In genomic region chr14:32763673-32764072, GRCh38 we compare ENCODE assay signal across 31 cellular contexts.
"Had no signal": no experiment of that assay in that cellular context is flagged by ENCODE, and none has a peak within 500 bp of the region (broad histone marks: within the 10 kb centered on the region; RNA-seq: fewer than 3 reads in every experiment).

No MANE protein-coding gene starts in this region.

- H3K27me3 ChIP-seq: ascending aorta, colonic mucosa, esophagus squamous epithelium, gastroesophageal sphincter, heart right ventricle, hepatocyte had no signal

- H3K9me3 Mint-ChIP-seq: activated B cell treated with CpG ODN at 0.5 μM for 24 hours; activated naive CD4-positive, alpha-beta T cell treated with anti-CD3 and anti-CD28 coated beads for 36 hours; activated naive CD4-positive, alpha-beta T cell treated with anti-CD3 and anti-CD28 coated beads, Interleukin-2, amount 50 U/mL, for 72 hours; activated T-helper 2 cell treated with anti-CD3 and anti-CD28 coated beads, Interferon-gamma antibody, Interleukin-2, Interleukin-4, amounts not matched to agents 10 μg/mL and 5 μg/mL and 100 μg/mL, durations not matched to agents 14 hours and 24 hours and 36 hours; T-helper 2 cell treated with Interferon-gamma antibody and Interleukin-4, amounts not matched to agents 5 μg/mL and 100 μg/mL, for 36 hours had no signal

- H3K4me3 Mint-ChIP-seq: activated B cell treated with CpG ODN at 0.5 μM for 24 hours; activated CD4-positive, alpha-beta memory T cell treated with anti-CD3 and anti-CD28 coated beads for 36 hours; activated CD8-positive, alpha-beta memory T cell treated with anti-CD3 and anti-CD28 coated beads, Interleukin-2, amount 10 ng/mL, durations not matched to agents 7 days and 5 days; activated CD8-positive, alpha-beta T cell treated with anti-CD3 and anti-CD28 coated beads, Interleukin-2, amount 10 ng/mL, durations not matched to agents 7 days and 5 days; activated naive CD4-positive, alpha-beta T cell treated with anti-CD3 and anti-CD28 coated beads for 36 hours; activated naive CD8-positive, alpha-beta T cell treated with anti-CD3 and anti-CD28 coated beads, Interleukin-2, amount 10 ng/mL, durations not matched to agents 7 days and 5 days; activated T-helper 1 cell treated with anti-CD3 and anti-CD28 coated beads, Interleukin-12 subunit alpha, Interleukin-12 subunit beta, Interleukin-2, Interleukin-4 antibody, amounts not matched to agents 30 ng/mL and 10 ng/mL and 1 ng/mL, durations not matched to agents 14 hours and 24 hours and 36 hours; T-helper 17 cell; T-helper 2 cell treated with Interferon-gamma antibody and Interleukin-4, amounts not matched to agents 5 μg/mL and 100 μg/mL, for 36 hours had no signal

- H3K27ac ChIP-seq: colonic mucosa, epithelial cell of prostate, esophagus squamous epithelium, gastroesophageal sphincter, heart right ventricle, hepatocyte, WERI-Rb-1 had no signal

- ATAC-seq: activated CD4-positive, CD25-positive, alpha-beta regulatory T cell treated with anti-CD3 and anti-CD28 coated beads, Interleukin-2, amount 50 U/mL, for 24 hours; activated CD8-positive, alpha-beta memory T cell treated with anti-CD3 and anti-CD28 coated beads, Interleukin-2, amount 10 ng/mL, durations not matched to agents 7 days and 5 days; activated CD8-positive, alpha-beta T cell treated with anti-CD3 and anti-CD28 coated beads, Interleukin-2, amount 10 ng/mL, durations not matched to agents 7 days and 5 days; activated naive CD4-positive, alpha-beta T cell treated with anti-CD3 and anti-CD28 coated beads, Interleukin-2, amount 50 U/mL, for 72 hours; gastroesophageal sphincter; heart right ventricle; T-helper 17 cell had no signal

- H3K27me3 Mint-ChIP-seq: activated B cell treated with CpG ODN at 0.5 μM for 24 hours; activated CD4-positive, alpha-beta memory T cell treated with anti-CD3 and anti-CD28 coated beads for 36 hours; activated CD8-positive, alpha-beta memory T cell treated with anti-CD3 and anti-CD28 coated beads, Interleukin-2, amount 10 ng/mL, durations not matched to agents 7 days and 5 days; T-helper 17 cell had no signal

- H3K4me2 ChIP-seq: hepatocyte had no signal

- H3K36me3 Mint-ChIP-seq: activated CD4-positive, alpha-beta memory T cell treated with anti-CD3 and anti-CD28 coated beads for 36 hours; activated CD8-positive, alpha-beta memory T cell treated with anti-CD3 and anti-CD28 coated beads, Interleukin-2, amount 10 ng/mL, durations not matched to agents 7 days and 5 days; activated naive CD4-positive, alpha-beta T cell treated with anti-CD3 and anti-CD28 coated beads, Interleukin-2, amount 50 U/mL, for 72 hours; activated naive CD8-positive, alpha-beta T cell treated with anti-CD3 and anti-CD28 coated beads, Interleukin-2, amount 10 ng/mL, durations not matched to agents 7 days and 5 days had no signal

- H3K36me3 ChIP-seq: ascending aorta, colonic mucosa, esophagus squamous epithelium, gastroesophageal sphincter, WERI-Rb-1 had no signal

- H3K4me1 Mint-ChIP-seq: activated B cell treated with CpG ODN at 0.5 μM for 24 hours; activated CD8-positive, alpha-beta memory T cell treated with anti-CD3 and anti-CD28 coated beads, Interleukin-2, amount 10 ng/mL, durations not matched to agents 7 days and 5 days; activated naive CD8-positive, alpha-beta T cell treated with anti-CD3 and anti-CD28 coated beads, Interleukin-2, amount 10 ng/mL, durations not matched to agents 7 days and 5 days; T-helper 17 cell had no signal

- H3K4me3 ChIP-seq: ascending aorta, colonic mucosa, esophagus squamous epithelium, gastroesophageal sphincter, heart right ventricle, hepatocyte had no signal

- H3K9me3 ChIP-seq: ascending aorta, colonic mucosa, esophagus squamous epithelium, gastroesophageal sphincter, heart right ventricle had no signal

- H3K4me1 ChIP-seq: colonic mucosa, esophagus squamous epithelium had no signal

- H3K27ac Mint-ChIP-seq: activated B cell treated with CpG ODN at 0.5 μM for 24 hours; activated CD4-positive, alpha-beta memory T cell treated with anti-CD3 and anti-CD28 coated beads for 36 hours; activated CD8-positive, alpha-beta memory T cell treated with anti-CD3 and anti-CD28 coated beads, Interleukin-2, amount 10 ng/mL, durations not matched to agents 7 days and 5 days; activated CD8-positive, alpha-beta T cell treated with anti-CD3 and anti-CD28 coated beads, Interleukin-2, amount 10 ng/mL, durations not matched to agents 7 days and 5 days; activated naive CD4-positive, alpha-beta T cell treated with anti-CD3 and anti-CD28 coated beads for 36 hours; activated naive CD4-positive, alpha-beta T cell treated with anti-CD3 and anti-CD28 coated beads, Interleukin-2, amount 50 U/mL, for 72 hours; activated naive CD8-positive, alpha-beta T cell treated with anti-CD3 and anti-CD28 coated beads, Interleukin-2, amount 10 ng/mL, durations not matched to agents 7 days and 5 days; activated T-helper 1 cell treated with anti-CD3 and anti-CD28 coated beads, Interleukin-12 subunit alpha, Interleukin-12 subunit beta, Interleukin-2, Interleukin-4 antibody, amounts not matched to agents 30 ng/mL and 10 ng/mL and 1 ng/mL, durations not matched to agents 14 hours and 24 hours and 36 hours; activated T-helper 2 cell treated with anti-CD3 and anti-CD28 coated beads, Interferon-gamma antibody, Interleukin-2, Interleukin-4, amounts not matched to agents 10 μg/mL and 5 μg/mL and 100 μg/mL, durations not matched to agents 14 hours and 24 hours and 36 hours; T-helper 17 cell; T-helper 2 cell treated with Interferon-gamma antibody and Interleukin-4, amounts not matched to agents 5 μg/mL and 100 μg/mL, for 36 hours had no signal

- DNase-seq: activated B cell treated with CpG ODN at 0.5 μM for 24 hours; activated CD4-positive, alpha-beta memory T cell treated with anti-CD3 and anti-CD28 coated beads for 36 hours; activated CD4-positive, alpha-beta T cell treated with anti-CD3 and anti-CD28 coated beads for 48 hours; activated CD8-positive, alpha-beta memory T cell treated with anti-CD3 and anti-CD28 coated beads, Interleukin-2, amount 10 ng/mL, durations not matched to agents 7 days and 5 days; activated CD8-positive, alpha-beta memory T cell treated with anti-CD3 and anti-CD28 coated beads, Interleukin-2, amount 50 U/mL, for 4 hours; activated CD8-positive, alpha-beta T cell treated with anti-CD3 and anti-CD28 coated beads, Interleukin-2, amount 10 ng/mL, durations not matched to agents 7 days and 5 days; activated effector memory CD4-positive, alpha-beta T cell treated with anti-CD3 and anti-CD28 coated beads, Interleukin-2, amount 50 U/mL, for 16 hours; activated naive CD4-positive, alpha-beta T cell treated with anti-CD3 and anti-CD28 coated beads for 36 hours; activated naive CD8-positive, alpha-beta T cell treated with anti-CD3 and anti-CD28 coated beads, Interleukin-2, amount 10 ng/mL, durations not matched to agents 7 days and 5 days; activated T-cell treated with anti-CD3 and anti-CD28 coated beads, Interleukin-2, amount 50 U/mL, for 1 hour; activated T-cell treated with anti-CD3 and anti-CD28 coated beads, Interleukin-2, amount 50 U/mL, for 48 hours; caudate nucleus; colonic mucosa; effector CD8-positive, alpha-beta T cell; esophagus squamous epithelium; foreskin melanocyte; heart right ventricle; T-helper 17 cell; T1000; WERI-Rb-1 had no signal

- FAIRE-seq: endometrium, endothelial cell of umbilical vein had no signal
